Comparison of ENCODE assay signal across 1 cellular context in the genomic region with DNA sequence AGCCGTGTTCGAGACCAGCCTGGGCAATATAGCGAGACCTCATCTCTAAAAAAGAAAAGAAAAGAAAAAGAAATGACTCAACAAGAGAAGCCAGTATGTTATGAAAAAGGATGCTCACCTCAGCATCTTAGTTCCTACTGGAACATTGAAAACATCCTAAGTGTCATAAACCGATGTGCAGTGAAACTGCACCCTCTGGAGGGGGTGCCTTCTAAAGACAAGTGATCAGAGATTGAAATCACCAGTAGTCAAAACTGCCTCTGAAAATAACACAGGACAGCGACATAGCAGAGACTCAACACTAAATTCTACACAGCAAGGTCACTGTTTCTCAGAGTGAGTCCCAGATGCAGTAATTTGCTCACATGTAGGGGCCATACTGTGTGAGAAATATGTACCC.
TF ChIP-seq lines count a peak whose summit lies in the region.

No MANE protein-coding gene starts in this region.

TF ChIP-seq in GM23338, 12 proteins besides CTCF, POLR2A, EP300 and RAD21 (continued from another document):
- TF ChIP-seq, protein P1, sequence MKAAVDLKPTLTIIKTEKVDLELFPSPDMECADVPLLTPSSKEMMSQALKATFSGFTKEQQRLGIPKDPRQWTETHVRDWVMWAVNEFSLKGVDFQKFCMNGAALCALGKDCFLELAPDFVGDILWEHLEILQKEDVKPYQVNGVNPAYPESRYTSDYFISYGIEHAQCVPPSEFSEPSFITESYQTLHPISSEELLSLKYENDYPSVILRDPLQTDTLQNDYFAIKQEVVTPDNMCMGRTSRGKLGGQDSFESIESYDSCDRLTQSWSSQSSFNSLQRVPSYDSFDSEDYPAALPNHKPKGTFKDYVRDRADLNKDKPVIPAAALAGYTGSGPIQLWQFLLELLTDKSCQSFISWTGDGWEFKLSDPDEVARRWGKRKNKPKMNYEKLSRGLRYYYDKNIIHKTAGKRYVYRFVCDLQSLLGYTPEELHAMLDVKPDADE (IDR thresholded peaks at IDR 0.05): no peak
- TF ChIP-seq STAT1 (IDR thresholded peaks at IDR 0.05; ENCODE audit: unreplicated experiment) (no peak), POLR2AphosphoS5 (IDR thresholded peaks at IDR 0.05; ENCODE audit: low read depth) (no peak), EZH2phosphoT487 (IDR thresholded peaks at IDR 0.05; ENCODE audit: unreplicated experiment) (no peak), EZH2 (IDR thresholded peaks at IDR 0.05; ENCODE audit: low read depth, unreplicated experiment) (no peak), ZNF114 (CRISPR knock-in tag; IDR thresholded peaks at IDR 0.05) (no peak), ZNF331 (CRISPR knock-in tag; IDR thresholded peaks at IDR 0.05; ENCODE audit: low read depth) (no peak)
- TF ChIP-seq, protein P2, sequence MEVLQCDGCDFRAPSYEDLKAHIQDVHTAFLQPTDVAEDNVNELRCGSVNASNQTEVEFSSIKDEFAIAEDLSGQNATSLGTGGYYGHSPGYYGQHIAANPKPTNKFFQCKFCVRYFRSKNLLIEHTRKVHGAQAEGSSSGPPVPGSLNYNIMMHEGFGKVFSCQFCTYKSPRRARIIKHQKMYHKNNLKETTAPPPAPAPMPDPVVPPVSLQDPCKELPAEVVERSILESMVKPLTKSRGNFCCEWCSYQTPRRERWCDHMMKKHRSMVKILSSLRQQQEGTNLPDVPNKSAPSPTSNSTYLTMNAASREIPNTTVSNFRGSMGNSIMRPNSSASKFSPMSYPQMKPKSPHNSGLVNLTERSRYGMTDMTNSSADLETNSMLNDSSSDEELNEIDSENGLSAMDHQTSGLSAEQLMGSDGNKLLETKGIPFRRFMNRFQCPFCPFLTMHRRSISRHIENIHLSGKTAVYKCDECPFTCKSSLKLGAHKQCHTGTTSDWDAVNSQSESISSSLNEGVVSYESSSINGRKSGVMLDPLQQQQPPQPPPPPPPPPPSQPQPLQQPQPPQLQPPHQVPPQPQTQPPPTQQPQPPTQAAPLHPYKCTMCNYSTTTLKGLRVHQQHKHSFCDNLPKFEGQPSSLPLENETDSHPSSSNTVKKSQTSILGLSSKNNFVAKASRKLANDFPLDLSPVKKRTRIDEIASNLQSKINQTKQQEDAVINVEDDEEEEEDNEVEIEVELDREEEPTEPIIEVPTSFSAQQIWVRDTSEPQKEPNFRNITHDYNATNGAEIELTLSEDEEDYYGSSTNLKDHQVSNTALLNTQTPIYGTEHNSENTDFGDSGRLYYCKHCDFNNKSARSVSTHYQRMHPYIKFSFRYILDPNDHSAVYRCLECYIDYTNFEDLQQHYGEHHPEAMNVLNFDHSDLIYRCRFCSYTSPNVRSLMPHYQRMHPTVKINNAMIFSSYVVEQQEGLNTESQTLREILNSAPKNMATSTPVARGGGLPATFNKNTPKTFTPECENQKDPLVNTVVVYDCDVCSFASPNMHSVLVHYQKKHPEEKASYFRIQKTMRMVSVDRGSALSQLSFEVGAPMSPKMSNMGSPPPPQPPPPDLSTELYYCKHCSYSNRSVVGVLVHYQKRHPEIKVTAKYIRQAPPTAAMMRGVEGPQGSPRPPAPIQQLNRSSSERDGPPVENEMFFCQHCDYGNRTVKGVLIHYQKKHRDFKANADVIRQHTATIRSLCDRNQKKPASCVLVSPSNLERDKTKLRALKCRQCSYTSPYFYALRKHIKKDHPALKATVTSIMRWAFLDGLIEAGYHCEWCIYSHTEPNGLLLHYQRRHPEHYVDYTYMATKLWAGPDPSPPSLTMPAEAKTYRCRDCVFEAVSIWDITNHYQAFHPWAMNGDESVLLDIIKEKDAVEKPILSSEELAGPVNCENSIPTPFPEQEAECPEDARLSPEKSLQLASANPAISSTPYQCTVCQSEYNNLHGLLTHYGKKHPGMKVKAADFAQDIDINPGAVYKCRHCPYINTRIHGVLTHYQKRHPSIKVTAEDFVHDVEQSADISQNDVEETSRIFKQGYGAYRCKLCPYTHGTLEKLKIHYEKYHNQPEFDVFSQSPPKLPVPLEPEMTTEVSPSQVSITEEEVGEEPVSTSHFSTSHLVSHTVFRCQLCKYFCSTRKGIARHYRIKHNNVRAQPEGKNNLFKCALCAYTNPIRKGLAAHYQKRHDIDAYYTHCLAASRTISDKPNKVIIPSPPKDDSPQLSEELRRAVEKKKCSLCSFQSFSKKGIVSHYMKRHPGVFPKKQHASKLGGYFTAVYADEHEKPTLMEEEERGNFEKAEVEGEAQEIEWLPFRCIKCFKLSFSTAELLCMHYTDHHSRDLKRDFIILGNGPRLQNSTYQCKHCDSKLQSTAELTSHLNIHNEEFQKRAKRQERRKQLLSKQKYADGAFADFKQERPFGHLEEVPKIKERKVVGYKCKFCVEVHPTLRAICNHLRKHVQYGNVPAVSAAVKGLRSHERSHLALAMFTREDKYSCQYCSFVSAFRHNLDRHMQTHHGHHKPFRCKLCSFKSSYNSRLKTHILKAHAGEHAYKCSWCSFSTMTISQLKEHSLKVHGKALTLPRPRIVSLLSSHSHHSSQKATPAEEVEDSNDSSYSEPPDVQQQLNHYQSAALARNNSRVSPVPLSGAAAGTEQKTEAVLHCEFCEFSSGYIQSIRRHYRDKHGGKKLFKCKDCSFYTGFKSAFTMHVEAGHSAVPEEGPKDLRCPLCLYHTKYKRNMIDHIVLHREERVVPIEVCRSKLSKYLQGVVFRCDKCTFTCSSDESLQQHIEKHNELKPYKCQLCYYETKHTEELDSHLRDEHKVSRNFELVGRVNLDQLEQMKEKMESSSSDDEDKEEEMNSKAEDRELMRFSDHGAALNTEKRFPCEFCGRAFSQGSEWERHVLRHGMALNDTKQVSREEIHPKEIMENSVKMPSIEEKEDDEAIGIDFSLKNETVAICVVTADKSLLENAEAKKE (CRISPR knock-in tag; IDR thresholded peaks at IDR 0.05): no peak
